Comparison of ENCODE assay signal across 27 cellular contexts in genomic region chr7:132428247-132428919, GRCh38.
A peak's percentile ranks its signal among the peaks of the same experiment; 100 is the strongest.
DNase-seq lines count a peak whose midpoint lies in the region; ATAC-seq and TF ChIP-seq lines count a peak whose summit lies in the region.
"Had no signal": no experiment of that assay in that cellular context is flagged by ENCODE, and none has a peak within 500 bp of the region (broad histone marks: within the 10 kb centered on the region; RNA-seq: fewer than 3 reads in every experiment).

No MANE protein-coding gene starts in this region.

- H3K36me3 Mint-ChIP-seq in T-helper 17 cell (ENCODE audit: low read depth), result no peaks in the 10 kb centered on the region

- DNase-seq in left cardiac atrium (peak; percentile 69), left ventricle myocardium inferior (no peak), T-helper 17 cell (no peak), RKO (ENCODE audit: low spot score) (no peak), GM03348 (ENCODE audit: low spot score) (no peak)
- DNase-seq in central memory CD4-positive, alpha-beta T cell, result no peak
- DNase-seq: ACHN; activated CD4-positive, alpha-beta T cell treated with anti-CD3 and anti-CD28 coated beads, Interleukin-2, amount 50 U/mL, for 1 hour; activated naive CD4-positive, alpha-beta T cell treated with Interleukin-2 at 50 U/mL for 16 hours; activated T-cell treated with anti-CD3 and anti-CD28 coated beads, Interleukin-2, amount 50 U/mL, for 72 hours; amygdala; colonic mucosa; DMS79; effector memory CD4-positive, alpha-beta T cell; erythroblast; foreskin fibroblast; GDM1; H7; head of caudate nucleus; NCI-H1417; NCI-H524 treated with DMSO at 0.1 percent for 48 hours; SHP77 treated with DMSO at 0.1 percent for 48 hours; stimulated activated naive CD8-positive, alpha-beta T cell treated with anti-CD3 and anti-CD28 coated beads, Interleukin-15, amount 100 ng/mL, for 72 hours; T-helper 9 cell; WERI-Rb-1 had no signal

- intact Hi-C loops in left cardiac atrium (cut with DNase I), result no loop called here
- intact Hi-C loops in left ventricle myocardium inferior (cut with micrococcal nuclease), result no loop called here

- 41% methylated on average over 12 of the region's 12 CpGs for WGBS in liver

- H3K9me3 ChIP-seq in left ventricle myocardium inferior (replicated peaks) (no peaks in the 10 kb centered on the region), T-helper 17 cell (ENCODE audit: control insufficient read depth, low read length, poor library complexity, severe bottlenecking) (no peaks in the 10 kb centered on the region), liver (ENCODE audit: control insufficient read depth in 4 of 4, low read length in 3 of 4) (no peaks in the 10 kb centered on the region)
- H3K9me3 ChIP-seq: colonic mucosa, tibial nerve had no signal

- H3K4me3 Mint-ChIP-seq in T-helper 17 cell, result no peak overlapping the region
- H3K4me3 Mint-ChIP-seq: activated T-cell treated with anti-CD3 and anti-CD28 coated beads, Interleukin-2, amount 50 U/mL, for 72 hours; stimulated activated naive CD8-positive, alpha-beta T cell treated with anti-CD3 and anti-CD28 coated beads, Interleukin-15, amount 100 ng/mL, for 72 hours had no signal

- no peak for TF ChIP-seq CTCF in left ventricle myocardium inferior (IDR thresholded peaks at IDR 0.05; ENCODE audit: borderline replicate concordance)
- no peak for TF ChIP-seq CTCF in liver (IDR thresholded peaks at IDR 0.05; ENCODE audit: low read depth, low read length, missing input control)

- H3K9ac ChIP-seq in liver (ENCODE audit: low read depth in 1 of 2, low read length in 2 of 2), result no peak overlapping the region

- peak in 1 of 2 donors; percentile 11 for TF ChIP-seq RAD21 in liver (IDR thresholded peaks at IDR 0.05)

- H3K4me1 ChIP-seq in left ventricle myocardium inferior (peaks cover 65% of the 10 kb centered on the region), liver (ENCODE audit: control insufficient read depth in 4 of 4, insufficient read depth in 4 of 4, low read length in 3 of 4) (peaks cover 4 to 42% (median 38%) of the 10 kb centered on the region in 4 donors)

- no peak overlapping the region for H3K4me3 ChIP-seq in left ventricle myocardium inferior
- H3K4me3 ChIP-seq in liver (ENCODE audit: low read depth in 1 of 3, low read length in 3 of 3), result no peak overlapping the region
- H3K4me3 ChIP-seq: colonic mucosa, tibial nerve had no signal

- H3K27me3 Mint-ChIP-seq in T-helper 17 cell, result no peaks in the 10 kb centered on the region
- H3K27me3 Mint-ChIP-seq: stimulated activated naive CD8-positive, alpha-beta T cell treated with anti-CD3 and anti-CD28 coated beads, Interleukin-15, amount 100 ng/mL, for 72 hours had no signal

- ATAC-seq in left cardiac atrium (peak in 1 of 2 donors; percentile 28), T-helper 17 cell (no peak)
- ATAC-seq: activated T-cell treated with anti-CD3 and anti-CD28 coated beads, Interleukin-2, amount 50 U/mL, for 72 hours; stimulated activated naive CD8-positive, alpha-beta T cell treated with anti-CD3 and anti-CD28 coated beads, Interleukin-15, amount 100 ng/mL, for 72 hours had no signal

- peak overlapping the region; percentile 9 for H3K27ac Mint-ChIP-seq in T-helper 17 cell
- H3K27ac Mint-ChIP-seq: activated T-cell treated with anti-CD3 and anti-CD28 coated beads, Interleukin-2, amount 50 U/mL, for 72 hours; stimulated activated naive CD8-positive, alpha-beta T cell treated with anti-CD3 and anti-CD28 coated beads, Interleukin-15, amount 100 ng/mL, for 72 hours had no signal

- H3K4me1 Mint-ChIP-seq in T-helper 17 cell, result peaks cover 33% of the 10 kb centered on the region

- H3K36me3 ChIP-seq in left ventricle myocardium inferior (no peaks in the 10 kb centered on the region), liver (ENCODE audit: control insufficient read depth in 4 of 4, insufficient read depth in 3 of 4, low read depth in 1 of 4, low read length in 3 of 4) (no peaks in the 10 kb centered on the region)
- H3K36me3 ChIP-seq: colonic mucosa, tibial nerve, WERI-Rb-1 had no signal

- H3K27ac ChIP-seq in left ventricle myocardium inferior (replicated peaks), result no peak overlapping the region
- H3K27ac ChIP-seq in liver (ENCODE audit: low read depth in 1 of 2, low read length in 2 of 2), result no peak overlapping the region
- H3K27ac ChIP-seq: colonic mucosa, tibial nerve, WERI-Rb-1 had no signal

- H3K27me3 ChIP-seq in left ventricle myocardium inferior (ENCODE audit: low read depth) (no peaks in the 10 kb centered on the region), liver (ENCODE audit: control insufficient read depth in 4 of 4, insufficient read depth in 4 of 4, low read length in 3 of 4) (no peaks in the 10 kb centered on the region)
- H3K27me3 ChIP-seq: colonic mucosa, tibial nerve had no signal

TF ChIP-seq in liver, 16 proteins besides CTCF, POLR2A, EP300 and RAD21:
- no peak for TF ChIP-seq JUND (IDR thresholded peaks at IDR 0.05)
- peak; percentile 19 to 47 for TF ChIP-seq RXRA (IDR thresholded peaks at IDR 0.05)
- TF ChIP-seq HNF4A (conservative IDR thresholded peaks at IDR 0.05), result peak; percentile 70 to 78
- peak; percentile 59 for TF ChIP-seq SP1 (IDR thresholded peaks at IDR 0.05)
- peak; percentile 66 for TF ChIP-seq HNF4G (IDR thresholded peaks at IDR 0.05)
